13 cellular contexts compared by ENCODE assay signal in genomic region chr6:134626589-134626988, GRCh38.
"Had no signal": no experiment of that assay in that cellular context is flagged by ENCODE, and none has a peak within 500 bp of the region (broad histone marks: within the 10 kb centered on the region; RNA-seq: fewer than 3 reads in every experiment).

No MANE protein-coding gene starts in this region.

- H3K4me3 ChIP-seq: left lung, prostate gland, right atrium auricular region, transverse colon, vagina had no signal

- H3K27me3 ChIP-seq: left lung, right atrium auricular region, transverse colon, vagina had no signal

- H3K27ac ChIP-seq: left lung, prostate gland, right atrium auricular region, transverse colon, vagina had no signal

- H3K9me3 ChIP-seq: left lung, prostate gland, right atrium auricular region, transverse colon, vagina had no signal

- DNase-seq: activated CD4-positive, alpha-beta memory T cell treated with anti-CD3 and anti-CD28 coated beads, Interleukin-2, amount 10 ng/mL, durations not matched to agents 7 days and 5 days; activated CD4-positive, alpha-beta T cell treated with anti-CD3 and anti-CD28 coated beads for 48 hours; activated CD4-positive, CD25-positive, alpha-beta regulatory T cell; activated CD8-positive, alpha-beta memory T cell treated with anti-CD3 and anti-CD28 coated beads, Interleukin-2, amount 10 ng/mL, durations not matched to agents 7 days and 5 days; activated naive CD8-positive, alpha-beta T cell treated with anti-CD3 and anti-CD28 coated beads for 36 hours; amniotic stem cell; left lung; stimulated activated naive CD8-positive, alpha-beta T cell treated with anti-CD3 and anti-CD28 coated beads, Interleukin-15, Interleukin-2, amounts not matched to agents 100 U/mL and 50 U/mL, for 24 hours; T-helper 9 cell; transverse colon had no signal

- ATAC-seq: activated CD8-positive, alpha-beta memory T cell treated with anti-CD3 and anti-CD28 coated beads, Interleukin-2, amount 10 ng/mL, durations not matched to agents 7 days and 5 days; left lung; stimulated activated naive CD8-positive, alpha-beta T cell treated with anti-CD3 and anti-CD28 coated beads, Interleukin-15, Interleukin-2, amounts not matched to agents 100 U/mL and 50 U/mL, for 24 hours had no signal

- H3K36me3 ChIP-seq: left lung, prostate gland, right atrium auricular region, transverse colon, vagina had no signal
